Comparison of ENCODE assay signal across 10 cellular contexts in genomic region chr11:67429722-67430121, GRCh38. TPM values are rescaled to one million over a fixed set of nuclear protein-coding genes. Genes with fewer than 3 reads are reported as not detected.
DNase-seq lines count a peak whose midpoint lies in the region; TF ChIP-seq lines count a peak whose summit lies in the region.
"Had no signal": no experiment of that assay in that cellular context is flagged by ENCODE, and none has a peak within 500 bp of the region (broad histone marks: within the 10 kb centered on the region; RNA-seq: fewer than 3 reads in every experiment).

No MANE protein-coding gene starts in this region.

- H3K27ac ChIP-seq in HUES64 (ENCODE audit: low read depth, low read length) = no peak overlapping the region
- no peak overlapping the region for H3K27ac ChIP-seq in neural progenitor cell
- no peak overlapping the region for H3K27ac ChIP-seq in A673 (ENCODE audit: low read depth, low read length, poor library complexity, severe bottlenecking)

- TF ChIP-seq CTCF in neural progenitor cell (IDR thresholded peaks at IDR 0.05) (no peak), A673 (conservative IDR thresholded peaks at IDR 0.05; ENCODE audit: low read depth, low read length) (no peak)

- H3K9ac ChIP-seq in HUES64 (ENCODE audit: low read depth, low read length) (no peak overlapping the region), neural progenitor cell (no peak overlapping the region)

- 96% methylated on average over 11 of the region's 11 CpGs for WGBS in HUES64

- peaks cover 7% of the 10 kb centered on the region for H3F3A ChIP-seq in neural progenitor cell (ENCODE audit: low read depth)

- CTCF ChIA-PET in A673 (lab: Charles Lee) = no interaction called here

- peaks cover 9% of the 10 kb centered on the region for H3K36me3 Mint-ChIP-seq in activated naive CD8-positive, alpha-beta T cell treated with anti-CD3 and anti-CD28 coated beads for 36 hours
- peaks cover 9% of the 10 kb centered on the region for H3K36me3 Mint-ChIP-seq in neural progenitor cell

- peak overlapping the region; percentile 96 for H3K4me3 Mint-ChIP-seq in activated naive CD8-positive, alpha-beta T cell treated with anti-CD3 and anti-CD28 coated beads for 36 hours
- H3K4me3 Mint-ChIP-seq in neural progenitor cell = peak overlapping the region; percentile 93

- H3K79me2 ChIP-seq in neural progenitor cell (ENCODE audit: low read depth) = peaks cover 12% of the 10 kb centered on the region

- H3K4me2 ChIP-seq in neural progenitor cell = no peak overlapping the region

- H2AFZ ChIP-seq in neural progenitor cell (replicated peaks) = no peak overlapping the region

- H3K9me3 ChIP-seq in HUES64 (ENCODE audit: insufficient read depth, low read depth, low read length) (no peaks in the 10 kb centered on the region), neural progenitor cell (ENCODE audit: low read depth) (no peaks in the 10 kb centered on the region), A673 (ENCODE audit: low read depth, low read length, poor library complexity, severe bottlenecking) (no peaks in the 10 kb centered on the region)

- no peak overlapping the region for H3K27ac Mint-ChIP-seq in activated naive CD8-positive, alpha-beta T cell treated with anti-CD3 and anti-CD28 coated beads for 36 hours
- H3K27ac Mint-ChIP-seq in neural progenitor cell = no peak overlapping the region

- H3K36me3 ChIP-seq in HUES64 (ENCODE audit: insufficient read depth, low read length) (peaks cover 28% of the 10 kb centered on the region; the same call in 1 of the 2 replicates), neural progenitor cell (no peaks in the 10 kb centered on the region), A673 (ENCODE audit: insufficient read depth, low read length, poor library complexity, severe bottlenecking) (peaks cover 20% of the 10 kb centered on the region)

- H3K27me3 ChIP-seq in HUES64 (ENCODE audit: insufficient read depth, low read length) (no peaks in the 10 kb centered on the region), neural progenitor cell (no peaks in the 10 kb centered on the region), A673 (replicated peaks; ENCODE audit: insufficient read depth, low read depth, low read length, poor library complexity) (no peaks in the 10 kb centered on the region)

- peaks cover 3% of the 10 kb centered on the region for H3K27me3 Mint-ChIP-seq in activated naive CD8-positive, alpha-beta T cell treated with anti-CD3 and anti-CD28 coated beads for 36 hours
- peaks cover 9% of the 10 kb centered on the region for H3K27me3 Mint-ChIP-seq in neural progenitor cell (ENCODE audit: insufficient read depth, low read depth)

- H3K4me1 ChIP-seq in HUES64 (ENCODE audit: insufficient read depth, low read length) (0 out of 2 replicates have a peak, but pooled peaks cover 3% of the 10 kb centered on the region), neural progenitor cell (peaks cover 9% of the 10 kb centered on the region), A673 (ENCODE audit: insufficient read depth, low read length, poor library complexity, severe bottlenecking) (peaks cover 11% of the 10 kb centered on the region)

- no peak for DNase-seq in activated naive CD8-positive, alpha-beta T cell treated with anti-CD3 and anti-CD28 coated beads for 36 hours
- DNase-seq in neural progenitor cell (ENCODE audit: low spot score) (no peak), A673 (ENCODE audit: low spot score) (no peak), NCI-H187 treated with DMSO at 0.1 percent for 48 hours (lab: John Stamatoyannopoulos, UW) (no peak), hippocampal formation (lab: John Stamatoyannopoulos, UW) (no peak)
- DNase-seq: hypothalamus, SIG-M5, small intestine had no signal

- no peaks in the 10 kb centered on the region for H3K9me3 Mint-ChIP-seq in activated naive CD8-positive, alpha-beta T cell treated with anti-CD3 and anti-CD28 coated beads for 36 hours
- H3K9me3 Mint-ChIP-seq in neural progenitor cell = no peaks in the 10 kb centered on the region

- no peaks in the 10 kb centered on the region for H4K20me1 ChIP-seq in neural progenitor cell (ENCODE audit: low read depth)

- no TSS peak for BruUV-seq in A673 (replicated peaks; lab: Mats Ljungman, UMichigan)

- POLR2A ChIA-PET in A673 (lab: Charles Lee; ENCODE audit: low non-redundant PET) = interaction anchor here (0.6 kb wide), 1 partner anchor 53 kb away, joined by 7 read pairs; the partner anchor contains the start of gene AIP

- peaks cover 32% of the 10 kb centered on the region for H3K4me1 Mint-ChIP-seq in activated naive CD8-positive, alpha-beta T cell treated with anti-CD3 and anti-CD28 coated beads for 36 hours
- H3K4me1 Mint-ChIP-seq in neural progenitor cell = peaks cover 14% of the 10 kb centered on the region

- H3K4me3 ChIP-seq in HUES64 (ENCODE audit: low read length) (peak overlapping the region; percentile 90), neural progenitor cell (no peak overlapping the region), A673 (ENCODE audit: low read depth, low read length, poor library complexity, severe bottlenecking) (no peak overlapping the region)

- intact Hi-C loops in A673 (cut with micrococcal nuclease; ENCODE audit: unreplicated experiment) = no loop called here

RNA-seq across cellular contexts. Expression of gene RPS6KB2, which starts 1.4 kb away (rescaled TPM):
- 36.4 TPM for polyA plus RNA-seq in HUES64 (2013, experiment 1 of 2)
- 36.1 TPM for polyA plus RNA-seq in HUES64 (2013, experiment 2 of 2)
- total RNA-seq in activated naive CD8-positive, alpha-beta T cell treated with anti-CD3 and anti-CD28 coated beads for 36 hours = 10 to 100 TPM; 64.9 to 67.7 TPM
- 23.7 and 51.3 TPM in 2 replicates for total RNA-seq in neural progenitor cell (ENCODE audit: low replicate concordance)
- 58.8 and 65.0 TPM in 2 replicates for total RNA-seq in A673 (2021)

RNA-seq across cellular contexts. Expression of gene PTPRCAP, which starts 7.8 kb away (rescaled TPM):
- 0.75 TPM for polyA plus RNA-seq in HUES64 (2013, experiment 1 of 2)
- 0.95 TPM for polyA plus RNA-seq in HUES64 (2013, experiment 2 of 2)
- 100 to 1,000 TPM; 110 to 117 TPM for total RNA-seq in activated naive CD8-positive, alpha-beta T cell treated with anti-CD3 and anti-CD28 coated beads for 36 hours
- total RNA-seq in neural progenitor cell (ENCODE audit: low replicate concordance) (1.1 TPM in 1 of 2 replicates, not detected in the other), A673 (2021) (0.56 and 1.3 TPM in 2 replicates)

RNA-seq across cellular contexts. Expression of gene CORO1B, which starts 13.6 kb away (rescaled TPM):
- polyA plus RNA-seq in HUES64 (2013, experiment 1 of 2) = 56.4 TPM
- polyA plus RNA-seq in HUES64 (2013, experiment 2 of 2) = 60.1 TPM
- 100 to 1,000 TPM; 293 to 310 TPM for total RNA-seq in activated naive CD8-positive, alpha-beta T cell treated with anti-CD3 and anti-CD28 coated beads for 36 hours
- 25.5 and 68.4 TPM in 2 replicates for total RNA-seq in neural progenitor cell (ENCODE audit: low replicate concordance)
- 92.5 and 96.6 TPM in 2 replicates for total RNA-seq in A673 (2021)

RNA-seq across cellular contexts. Expression of gene CARNS1, which starts 14.2 kb away (rescaled TPM):
- polyA plus RNA-seq in HUES64 (2013, experiment 1 of 2) = 0.25 TPM
- 0.19 TPM for polyA plus RNA-seq in HUES64 (2013, experiment 2 of 2)
- 1 to 10 TPM; 3.1 to 3.7 TPM for total RNA-seq in activated naive CD8-positive, alpha-beta T cell treated with anti-CD3 and anti-CD28 coated beads for 36 hours
- total RNA-seq in neural progenitor cell (ENCODE audit: low replicate concordance) (0.22 and 0.52 TPM in 2 replicates), A673 (2021) (0.13 and 0.28 TPM in 2 replicates)

RNA-seq across cellular contexts. Expression of gene GPR152, which starts 22.8 kb away (rescaled TPM):
- polyA plus RNA-seq in HUES64 (2013, experiment 1 of 2) = not detected
- not detected for polyA plus RNA-seq in HUES64 (2013, experiment 2 of 2)
- not detected for total RNA-seq in activated naive CD8-positive, alpha-beta T cell treated with anti-CD3 and anti-CD28 coated beads for 36 hours
- total RNA-seq in neural progenitor cell (ENCODE audit: low replicate concordance) (not detected in 2 replicates), A673 (2021) (not detected in 2 replicates)
- total RNA-seq: urinary bladder had no signal
- polyA plus RNA-seq: small intestine, urinary bladder had no signal

Comparison
In these comparisons a context has a peak if more than half of its experiments do, and no peak if none do; other contexts are left out.
1. RNA of gene PTPRCAP, which starts 7.8 kb away (total RNA-seq): 110 to 117 TPM in activated naive CD8-positive, alpha-beta T cell treated with anti-CD3 and anti-CD28 coated beads for 36 hours; 0.56 to 1.3 TPM in A673 and 1.1 TPM in neural progenitor cell; every median in the first group is over 10 times any median in the second.